Comparison of ENCODE assay signal across 1 cellular context in genomic region chr16:52463904-52464303, GRCh38.
TF ChIP-seq lines count a peak whose summit lies in the region.

No MANE protein-coding gene starts in this region.

TF ChIP-seq in GM23338, 12 proteins besides CTCF, POLR2A, EP300 and RAD21 (continued from another document):
- TF ChIP-seq REST (IDR thresholded peaks at IDR 0.05; ENCODE audit: unreplicated experiment), result no peak
- no peak for TF ChIP-seq JUNB (IDR thresholded peaks at IDR 0.05; ENCODE audit: unreplicated experiment)
- no peak for TF ChIP-seq POLR2AphosphoS5 (IDR thresholded peaks at IDR 0.05; ENCODE audit: low read depth)
- no peak for TF ChIP-seq NANOG (IDR thresholded peaks at IDR 0.05; ENCODE audit: borderline replicate concordance)
- no peak for TF ChIP-seq EZH2phosphoT487 (IDR thresholded peaks at IDR 0.05; ENCODE audit: unreplicated experiment)
- TF ChIP-seq ZNF331 (CRISPR knock-in tag; IDR thresholded peaks at IDR 0.05; ENCODE audit: low read depth), result no peak
- no peak for TF ChIP-seq STAT1 (IDR thresholded peaks at IDR 0.05; ENCODE audit: unreplicated experiment)
- TF ChIP-seq, protein P1, sequence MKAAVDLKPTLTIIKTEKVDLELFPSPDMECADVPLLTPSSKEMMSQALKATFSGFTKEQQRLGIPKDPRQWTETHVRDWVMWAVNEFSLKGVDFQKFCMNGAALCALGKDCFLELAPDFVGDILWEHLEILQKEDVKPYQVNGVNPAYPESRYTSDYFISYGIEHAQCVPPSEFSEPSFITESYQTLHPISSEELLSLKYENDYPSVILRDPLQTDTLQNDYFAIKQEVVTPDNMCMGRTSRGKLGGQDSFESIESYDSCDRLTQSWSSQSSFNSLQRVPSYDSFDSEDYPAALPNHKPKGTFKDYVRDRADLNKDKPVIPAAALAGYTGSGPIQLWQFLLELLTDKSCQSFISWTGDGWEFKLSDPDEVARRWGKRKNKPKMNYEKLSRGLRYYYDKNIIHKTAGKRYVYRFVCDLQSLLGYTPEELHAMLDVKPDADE (IDR thresholded peaks at IDR 0.05), result no peak
- TF ChIP-seq EZH2 (IDR thresholded peaks at IDR 0.05; ENCODE audit: low read depth, unreplicated experiment), result no peak
